In genomic region chr5:98772415-98773213, GRCh38 we compare ENCODE assay signal across 8 cellular contexts. TPM values are rescaled to one million over a fixed set of nuclear protein-coding genes. Genes with fewer than 3 reads are reported as not detected.
DNase-seq lines count a peak whose midpoint lies in the region; ATAC-seq and TF ChIP-seq lines count a peak whose summit lies in the region.

No MANE protein-coding gene starts in this region.

- TF ChIP-seq CTCF in GM12864 (IDR thresholded peaks at IDR 0.05; ENCODE audit: low read depth, low read length, missing control alignments) (no peak), esophagus muscularis mucosa (IDR thresholded peaks at IDR 0.05) (no peak)

- WGBS in esophagus muscularis mucosa: 9% methylated on average over 33 of the region's 34 CpGs

- intact Hi-C loops in esophagus muscularis mucosa (cut with DNase I): loop anchor here (5.0 to 10.0 kb wide), 2 partner anchors 152 to 340 kb away; partner anchors contain the start of gene CHD1

- no peaks in the 10 kb centered on the region for H3K9me3 Mint-ChIP-seq in activated T-cell treated with anti-CD3 and anti-CD28 coated beads, Interleukin-2, amount 50 U/mL, for 24 hours

- TF ChIP-seq POLR2A in esophagus muscularis mucosa (IDR thresholded peaks at IDR 0.05; ENCODE audit: low read depth): no peak

- peak overlapping the region; percentile 85 for H3K4me3 ChIP-seq in GM12864 (ENCODE audit: low read depth, low read length)
- peak overlapping the region; percentile 81 to 94 (median 90) for H3K4me3 ChIP-seq in esophagus muscularis mucosa
- peak overlapping the region; percentile 75 to 93 (median 90) for H3K4me3 ChIP-seq in subcutaneous abdominal adipose tissue (ENCODE audit: low read depth in 1 of 5, low read length in 5 of 5)

- peak; percentile 6 for ATAC-seq in HG03064 (IDR thresholded peaks at IDR 0.05; ENCODE audit: low read depth, unreplicated experiment)

- H3K4me3 Mint-ChIP-seq in activated T-cell treated with anti-CD3 and anti-CD28 coated beads, Interleukin-2, amount 50 U/mL, for 24 hours: peak overlapping the region; percentile 82

- H3K4me1 ChIP-seq in esophagus muscularis mucosa (peaks cover 27 to 62% (median 44%) of the 10 kb centered on the region in 4 donors), subcutaneous abdominal adipose tissue (ENCODE audit: control insufficient read depth in 5 of 5, insufficient read depth in 5 of 5, low read length in 5 of 5) (peaks cover 1 to 76% (median 65%) of the 10 kb centered on the region in 5 donors)

- TF ChIP-seq EP300 in esophagus muscularis mucosa (IDR thresholded peaks at IDR 0.05): no peak

- H3K27me3 Mint-ChIP-seq in activated T-cell treated with anti-CD3 and anti-CD28 coated beads, Interleukin-2, amount 50 U/mL, for 24 hours: peaks cover 50% of the 10 kb centered on the region

- peak overlapping the region; percentile 77 for H3K27ac Mint-ChIP-seq in activated T-cell treated with anti-CD3 and anti-CD28 coated beads, Interleukin-2, amount 50 U/mL, for 24 hours

- DNase-seq in GM12864 (ENCODE audit: low read depth) (peak; percentile 51), NCI-H524 treated with DMSO at 0.1 percent for 48 hours (lab: John Stamatoyannopoulos, UW) (peak; percentile 65), esophagus muscularis mucosa (ENCODE audit: extremely low spot score) (peak; percentile 94), myocyte (ENCODE audit: low read depth) (peak; percentile 94), HT-29 (ENCODE audit: low spot score) (no peak)
- peak; percentile 68 for DNase-seq in activated T-cell treated with anti-CD3 and anti-CD28 coated beads, Interleukin-2, amount 50 U/mL, for 24 hours

- peak overlapping the region in 4 of 5 donors; percentile 57 to 76 (median 62) for H3K9ac ChIP-seq in subcutaneous abdominal adipose tissue (ENCODE audit: low read length in 5 of 5)

- H3K9me3 ChIP-seq in esophagus muscularis mucosa (no peaks in the 10 kb centered on the region), subcutaneous abdominal adipose tissue (ENCODE audit: control insufficient read depth in 5 of 5, low read length in 5 of 5) (no peaks in the 10 kb centered on the region)

- peaks cover 7% of the 10 kb centered on the region for H3K36me3 Mint-ChIP-seq in activated T-cell treated with anti-CD3 and anti-CD28 coated beads, Interleukin-2, amount 50 U/mL, for 24 hours (ENCODE audit: low read depth)

- H3K36me3 ChIP-seq in esophagus muscularis mucosa (peaks cover 0 to 6% (median 0%) of the 10 kb centered on the region in 4 donors), subcutaneous abdominal adipose tissue (ENCODE audit: control insufficient read depth in 5 of 5, insufficient read depth in 5 of 5, low read length in 5 of 5) (no peaks in the 10 kb centered on the region)

- peak overlapping the region; percentile 93 to 94 (median 93) for H3K27ac ChIP-seq in esophagus muscularis mucosa (replicated peaks in 1 of 4)
- peak overlapping the region; percentile 77 for H3K27ac ChIP-seq in subcutaneous abdominal adipose tissue (ENCODE audit: low read depth, low read length)

- peaks cover 64% of the 10 kb centered on the region for H3K4me1 Mint-ChIP-seq in activated T-cell treated with anti-CD3 and anti-CD28 coated beads, Interleukin-2, amount 50 U/mL, for 24 hours (ENCODE audit: low read depth)

- H3K27me3 ChIP-seq in esophagus muscularis mucosa: no peaks in the 10 kb centered on the region
- H3K27me3 ChIP-seq in subcutaneous abdominal adipose tissue (ENCODE audit: control insufficient read depth in 5 of 5, insufficient read depth in 4 of 5, low read length in 5 of 5): no peaks in the 10 kb centered on the region

RNA-seq across cellular contexts. Expression of gene RGMB, which starts 0.8 kb away (rescaled TPM):
- total RNA-seq in esophagus muscularis mucosa (100 to 1,000 TPM; 145 to 198 (median 183) TPM), myocyte (206 and 220 TPM in 2 replicates)
- polyA plus RNA-seq in myocyte (2012): 77.0 TPM
- 14.3 and 16.8 TPM in 2 replicates for total RNA-seq in HT-29 (2014; rRNA removed; shearing (Covaris generic))
